2 cellular contexts compared by ENCODE assay signal in the genomic region with DNA sequence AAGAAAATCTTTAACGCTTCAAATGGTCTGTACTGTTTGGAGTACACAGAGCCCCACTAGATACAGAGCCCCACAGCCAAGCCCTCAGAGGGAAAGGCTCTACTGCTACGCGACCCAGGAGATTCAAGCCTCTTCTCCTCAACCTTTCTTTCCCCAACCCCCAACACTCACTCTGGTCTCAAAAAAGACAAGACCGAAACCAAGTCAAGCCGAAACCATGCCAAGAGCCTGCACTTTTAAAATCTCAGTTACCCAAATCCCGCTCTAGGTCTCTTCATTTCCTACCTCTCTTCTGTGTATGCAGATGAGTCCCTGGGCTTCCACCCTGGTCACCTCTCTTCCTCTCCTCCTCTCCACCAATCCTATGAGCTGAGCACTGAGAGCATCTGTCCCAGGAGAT.
TF ChIP-seq lines count a peak whose summit lies in the region.

No MANE protein-coding gene starts in this region.

TF ChIP-seq in GM23338, 12 proteins besides CTCF, POLR2A, EP300 and RAD21 (continued from another document and continues in another):
- no peak for TF ChIP-seq POLR2AphosphoS5 (IDR thresholded peaks at IDR 0.05; ENCODE audit: low read depth)
- no peak for TF ChIP-seq NANOG (IDR thresholded peaks at IDR 0.05; ENCODE audit: borderline replicate concordance)
- TF ChIP-seq, protein P1, sequence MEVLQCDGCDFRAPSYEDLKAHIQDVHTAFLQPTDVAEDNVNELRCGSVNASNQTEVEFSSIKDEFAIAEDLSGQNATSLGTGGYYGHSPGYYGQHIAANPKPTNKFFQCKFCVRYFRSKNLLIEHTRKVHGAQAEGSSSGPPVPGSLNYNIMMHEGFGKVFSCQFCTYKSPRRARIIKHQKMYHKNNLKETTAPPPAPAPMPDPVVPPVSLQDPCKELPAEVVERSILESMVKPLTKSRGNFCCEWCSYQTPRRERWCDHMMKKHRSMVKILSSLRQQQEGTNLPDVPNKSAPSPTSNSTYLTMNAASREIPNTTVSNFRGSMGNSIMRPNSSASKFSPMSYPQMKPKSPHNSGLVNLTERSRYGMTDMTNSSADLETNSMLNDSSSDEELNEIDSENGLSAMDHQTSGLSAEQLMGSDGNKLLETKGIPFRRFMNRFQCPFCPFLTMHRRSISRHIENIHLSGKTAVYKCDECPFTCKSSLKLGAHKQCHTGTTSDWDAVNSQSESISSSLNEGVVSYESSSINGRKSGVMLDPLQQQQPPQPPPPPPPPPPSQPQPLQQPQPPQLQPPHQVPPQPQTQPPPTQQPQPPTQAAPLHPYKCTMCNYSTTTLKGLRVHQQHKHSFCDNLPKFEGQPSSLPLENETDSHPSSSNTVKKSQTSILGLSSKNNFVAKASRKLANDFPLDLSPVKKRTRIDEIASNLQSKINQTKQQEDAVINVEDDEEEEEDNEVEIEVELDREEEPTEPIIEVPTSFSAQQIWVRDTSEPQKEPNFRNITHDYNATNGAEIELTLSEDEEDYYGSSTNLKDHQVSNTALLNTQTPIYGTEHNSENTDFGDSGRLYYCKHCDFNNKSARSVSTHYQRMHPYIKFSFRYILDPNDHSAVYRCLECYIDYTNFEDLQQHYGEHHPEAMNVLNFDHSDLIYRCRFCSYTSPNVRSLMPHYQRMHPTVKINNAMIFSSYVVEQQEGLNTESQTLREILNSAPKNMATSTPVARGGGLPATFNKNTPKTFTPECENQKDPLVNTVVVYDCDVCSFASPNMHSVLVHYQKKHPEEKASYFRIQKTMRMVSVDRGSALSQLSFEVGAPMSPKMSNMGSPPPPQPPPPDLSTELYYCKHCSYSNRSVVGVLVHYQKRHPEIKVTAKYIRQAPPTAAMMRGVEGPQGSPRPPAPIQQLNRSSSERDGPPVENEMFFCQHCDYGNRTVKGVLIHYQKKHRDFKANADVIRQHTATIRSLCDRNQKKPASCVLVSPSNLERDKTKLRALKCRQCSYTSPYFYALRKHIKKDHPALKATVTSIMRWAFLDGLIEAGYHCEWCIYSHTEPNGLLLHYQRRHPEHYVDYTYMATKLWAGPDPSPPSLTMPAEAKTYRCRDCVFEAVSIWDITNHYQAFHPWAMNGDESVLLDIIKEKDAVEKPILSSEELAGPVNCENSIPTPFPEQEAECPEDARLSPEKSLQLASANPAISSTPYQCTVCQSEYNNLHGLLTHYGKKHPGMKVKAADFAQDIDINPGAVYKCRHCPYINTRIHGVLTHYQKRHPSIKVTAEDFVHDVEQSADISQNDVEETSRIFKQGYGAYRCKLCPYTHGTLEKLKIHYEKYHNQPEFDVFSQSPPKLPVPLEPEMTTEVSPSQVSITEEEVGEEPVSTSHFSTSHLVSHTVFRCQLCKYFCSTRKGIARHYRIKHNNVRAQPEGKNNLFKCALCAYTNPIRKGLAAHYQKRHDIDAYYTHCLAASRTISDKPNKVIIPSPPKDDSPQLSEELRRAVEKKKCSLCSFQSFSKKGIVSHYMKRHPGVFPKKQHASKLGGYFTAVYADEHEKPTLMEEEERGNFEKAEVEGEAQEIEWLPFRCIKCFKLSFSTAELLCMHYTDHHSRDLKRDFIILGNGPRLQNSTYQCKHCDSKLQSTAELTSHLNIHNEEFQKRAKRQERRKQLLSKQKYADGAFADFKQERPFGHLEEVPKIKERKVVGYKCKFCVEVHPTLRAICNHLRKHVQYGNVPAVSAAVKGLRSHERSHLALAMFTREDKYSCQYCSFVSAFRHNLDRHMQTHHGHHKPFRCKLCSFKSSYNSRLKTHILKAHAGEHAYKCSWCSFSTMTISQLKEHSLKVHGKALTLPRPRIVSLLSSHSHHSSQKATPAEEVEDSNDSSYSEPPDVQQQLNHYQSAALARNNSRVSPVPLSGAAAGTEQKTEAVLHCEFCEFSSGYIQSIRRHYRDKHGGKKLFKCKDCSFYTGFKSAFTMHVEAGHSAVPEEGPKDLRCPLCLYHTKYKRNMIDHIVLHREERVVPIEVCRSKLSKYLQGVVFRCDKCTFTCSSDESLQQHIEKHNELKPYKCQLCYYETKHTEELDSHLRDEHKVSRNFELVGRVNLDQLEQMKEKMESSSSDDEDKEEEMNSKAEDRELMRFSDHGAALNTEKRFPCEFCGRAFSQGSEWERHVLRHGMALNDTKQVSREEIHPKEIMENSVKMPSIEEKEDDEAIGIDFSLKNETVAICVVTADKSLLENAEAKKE (CRISPR knock-in tag; IDR thresholded peaks at IDR 0.05): no peak
- no peak for TF ChIP-seq CREB1 (CRISPR knock-in tag; IDR thresholded peaks at IDR 0.05; ENCODE audit: low read depth)
- no peak for TF ChIP-seq REST (IDR thresholded peaks at IDR 0.05; ENCODE audit: unreplicated experiment)
- no peak for TF ChIP-seq STAT1 (IDR thresholded peaks at IDR 0.05; ENCODE audit: unreplicated experiment)
- no peak for TF ChIP-seq ZNF331 (CRISPR knock-in tag; IDR thresholded peaks at IDR 0.05; ENCODE audit: low read depth)
- TF ChIP-seq ZNF114 (CRISPR knock-in tag; IDR thresholded peaks at IDR 0.05): no peak
- no peak for TF ChIP-seq EZH2phosphoT487 (IDR thresholded peaks at IDR 0.05; ENCODE audit: unreplicated experiment)
- no peak for TF ChIP-seq JUNB (IDR thresholded peaks at IDR 0.05; ENCODE audit: unreplicated experiment)

TF ChIP-seq in WTC11, 78 proteins besides CTCF, POLR2A, EP300 and RAD21:
- TF ChIP-seq, protein P2, sequence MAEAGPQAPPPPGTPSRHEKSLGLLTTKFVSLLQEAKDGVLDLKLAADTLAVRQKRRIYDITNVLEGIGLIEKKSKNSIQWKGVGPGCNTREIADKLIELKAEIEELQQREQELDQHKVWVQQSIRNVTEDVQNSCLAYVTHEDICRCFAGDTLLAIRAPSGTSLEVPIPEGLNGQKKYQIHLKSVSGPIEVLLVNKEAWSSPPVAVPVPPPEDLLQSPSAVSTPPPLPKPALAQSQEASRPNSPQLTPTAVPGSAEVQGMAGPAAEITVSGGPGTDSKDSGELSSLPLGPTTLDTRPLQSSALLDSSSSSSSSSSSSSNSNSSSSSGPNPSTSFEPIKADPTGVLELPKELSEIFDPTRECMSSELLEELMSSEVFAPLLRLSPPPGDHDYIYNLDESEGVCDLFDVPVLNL (CRISPR knock-in tag; IDR thresholded peaks at IDR 0.05; ENCODE audit: borderline replicate concordance, low read depth): no peak
- no peak for TF ChIP-seq TEAD1 (CRISPR knock-in tag; IDR thresholded peaks at IDR 0.05)
- TF ChIP-seq, protein P3, sequence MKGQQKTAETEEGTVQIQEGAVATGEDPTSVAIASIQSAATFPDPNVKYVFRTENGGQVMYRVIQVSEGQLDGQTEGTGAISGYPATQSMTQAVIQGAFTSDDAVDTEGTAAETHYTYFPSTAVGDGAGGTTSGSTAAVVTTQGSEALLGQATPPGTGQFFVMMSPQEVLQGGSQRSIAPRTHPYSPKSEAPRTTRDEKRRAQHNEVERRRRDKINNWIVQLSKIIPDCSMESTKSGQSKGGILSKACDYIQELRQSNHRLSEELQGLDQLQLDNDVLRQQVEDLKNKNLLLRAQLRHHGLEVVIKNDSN (CRISPR knock-in tag; IDR thresholded peaks at IDR 0.05): no peak
- TF ChIP-seq TP53 (CRISPR knock-in tag; IDR thresholded peaks at IDR 0.05): no peak
- TF ChIP-seq IRF2 (CRISPR knock-in tag; IDR thresholded peaks at IDR 0.05; ENCODE audit: borderline replicate concordance, low read depth): no peak
- no peak for TF ChIP-seq SOX15 (CRISPR knock-in tag; IDR thresholded peaks at IDR 0.05)
- no peak for TF ChIP-seq ZNF671 (CRISPR knock-in tag; IDR thresholded peaks at IDR 0.05)
- TF ChIP-seq NFE2L1 (CRISPR knock-in tag; IDR thresholded peaks at IDR 0.05): no peak
- no peak for TF ChIP-seq ZNF281 (CRISPR knock-in tag; IDR thresholded peaks at IDR 0.05)
- no peak for TF ChIP-seq HMGA2 (CRISPR knock-in tag; IDR thresholded peaks at IDR 0.05)
- TF ChIP-seq, protein P4, sequence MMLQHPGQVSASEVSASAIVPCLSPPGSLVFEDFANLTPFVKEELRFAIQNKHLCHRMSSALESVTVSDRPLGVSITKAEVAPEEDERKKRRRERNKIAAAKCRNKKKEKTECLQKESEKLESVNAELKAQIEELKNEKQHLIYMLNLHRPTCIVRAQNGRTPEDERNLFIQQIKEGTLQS (CRISPR knock-in tag; conservative IDR thresholded peaks at IDR 0.05): no peak
- TF ChIP-seq, protein P5, sequence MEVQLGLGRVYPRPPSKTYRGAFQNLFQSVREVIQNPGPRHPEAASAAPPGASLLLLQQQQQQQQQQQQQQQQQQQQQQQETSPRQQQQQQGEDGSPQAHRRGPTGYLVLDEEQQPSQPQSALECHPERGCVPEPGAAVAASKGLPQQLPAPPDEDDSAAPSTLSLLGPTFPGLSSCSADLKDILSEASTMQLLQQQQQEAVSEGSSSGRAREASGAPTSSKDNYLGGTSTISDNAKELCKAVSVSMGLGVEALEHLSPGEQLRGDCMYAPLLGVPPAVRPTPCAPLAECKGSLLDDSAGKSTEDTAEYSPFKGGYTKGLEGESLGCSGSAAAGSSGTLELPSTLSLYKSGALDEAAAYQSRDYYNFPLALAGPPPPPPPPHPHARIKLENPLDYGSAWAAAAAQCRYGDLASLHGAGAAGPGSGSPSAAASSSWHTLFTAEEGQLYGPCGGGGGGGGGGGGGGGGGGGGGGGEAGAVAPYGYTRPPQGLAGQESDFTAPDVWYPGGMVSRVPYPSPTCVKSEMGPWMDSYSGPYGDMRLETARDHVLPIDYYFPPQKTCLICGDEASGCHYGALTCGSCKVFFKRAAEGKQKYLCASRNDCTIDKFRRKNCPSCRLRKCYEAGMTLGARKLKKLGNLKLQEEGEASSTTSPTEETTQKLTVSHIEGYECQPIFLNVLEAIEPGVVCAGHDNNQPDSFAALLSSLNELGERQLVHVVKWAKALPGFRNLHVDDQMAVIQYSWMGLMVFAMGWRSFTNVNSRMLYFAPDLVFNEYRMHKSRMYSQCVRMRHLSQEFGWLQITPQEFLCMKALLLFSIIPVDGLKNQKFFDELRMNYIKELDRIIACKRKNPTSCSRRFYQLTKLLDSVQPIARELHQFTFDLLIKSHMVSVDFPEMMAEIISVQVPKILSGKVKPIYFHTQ (CRISPR knock-in tag; IDR thresholded peaks at IDR 0.05): no peak
- no peak for TF ChIP-seq ARID4B (CRISPR knock-in tag; IDR thresholded peaks at IDR 0.05; ENCODE audit: borderline replicate concordance)
- TF ChIP-seq, protein P6, sequence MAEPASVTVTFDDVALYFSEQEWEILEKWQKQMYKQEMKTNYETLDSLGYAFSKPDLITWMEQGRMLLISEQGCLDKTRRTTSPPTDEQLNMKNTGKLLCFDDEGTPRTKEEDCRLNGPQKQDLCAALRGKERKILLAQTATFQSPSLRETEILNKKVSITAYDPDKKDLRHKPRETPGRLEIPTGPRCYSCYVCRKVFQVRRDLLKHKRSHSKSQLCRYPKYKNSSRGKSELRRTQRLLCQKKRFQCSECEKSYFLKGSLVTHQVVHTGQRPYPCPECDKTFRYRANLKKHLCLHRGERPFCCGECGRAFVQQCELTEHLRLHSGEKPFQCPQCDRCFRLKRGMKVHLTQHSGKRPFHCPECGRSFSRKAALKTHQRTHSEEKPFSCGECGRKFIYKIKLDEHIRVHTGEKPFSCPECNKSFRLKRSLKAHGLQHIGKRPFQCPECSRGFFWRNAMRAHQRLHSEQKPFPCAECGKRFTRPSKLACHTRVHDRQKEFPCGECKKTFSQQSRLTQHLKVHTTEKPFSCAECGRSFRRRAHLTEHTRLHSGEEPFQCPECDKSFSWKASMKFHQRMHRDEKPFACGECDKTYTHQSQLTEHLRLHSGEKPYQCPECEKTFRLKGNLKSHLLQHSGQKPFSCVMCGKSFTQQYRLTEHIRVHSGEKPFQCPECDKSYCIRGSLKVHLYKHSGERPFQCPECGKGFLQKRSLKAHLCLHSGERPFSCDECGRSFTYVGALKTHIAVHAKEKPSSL (CRISPR knock-in tag; conservative IDR thresholded peaks at IDR 0.05): no peak
- TF ChIP-seq ZNF416 (CRISPR knock-in tag; IDR thresholded peaks at IDR 0.05): no peak
- TF ChIP-seq TCF7 (CRISPR knock-in tag; IDR thresholded peaks at IDR 0.05; ENCODE audit: low read depth): no peak
